Comparison of ENCODE assay signal across 20 cellular contexts in genomic region chr10:107834706-107835105, GRCh38.
"Had no signal": no experiment of that assay in that cellular context is flagged by ENCODE, and none has a peak within 500 bp of the region (broad histone marks: within the 10 kb centered on the region; RNA-seq: fewer than 3 reads in every experiment).

No MANE protein-coding gene starts in this region.

- DNase-seq: activated CD4-positive, alpha-beta T cell treated with anti-CD3 and anti-CD28 coated beads for 4 hours; activated CD8-positive, alpha-beta memory T cell treated with anti-CD3 and anti-CD28 coated beads, Interleukin-2, amount 50 U/mL, for 48 hours; activated CD8-positive, alpha-beta T cell treated with anti-CD3 and anti-CD28 coated beads for 36 hours; activated naive CD4-positive, alpha-beta T cell treated with anti-CD3 and anti-CD28 coated beads, Interleukin-2, amount 50 U/mL, for 16 hours; activated naive CD8-positive, alpha-beta T cell treated with anti-CD3 and anti-CD28 coated beads, Interleukin-2, amount 10 ng/mL, durations not matched to agents 7 days and 5 days; activated T-cell treated with anti-CD3 and anti-CD28 coated beads, Interleukin-2, amount 50 U/mL, for 1 hour; adrenal gland; anterior cingulate cortex; central memory CD4-positive, alpha-beta T cell; NCI-H1105 treated with DMSO at 0.1 percent for 48 hours; NCI-H1436 treated with DMSO at 0.1 percent for 48 hours; NCI-H187; NCI-H2081; NCI-H446; NCI-H524; PC-9; RPMI8226; SHP77 had no signal

- H3K4me1 ChIP-seq: adrenal gland had no signal

- H3K9me3 ChIP-seq: adrenal gland had no signal

- H2AFZ ChIP-seq: PC-9 had no signal

- H3K36me3 ChIP-seq: adrenal gland had no signal

- H3K4me3 ChIP-seq: adrenal gland, PC-9 had no signal

- ATAC-seq: activated CD4-positive, CD25-positive, alpha-beta regulatory T cell treated with anti-CD3 and anti-CD28 coated beads, Interleukin-2, amount 50 U/mL, for 24 hours; activated CD8-positive, alpha-beta T cell treated with anti-CD3 and anti-CD28 coated beads for 36 hours had no signal

- H3K27ac ChIP-seq: adrenal gland, PC-9 had no signal

- H3K4me1 Mint-ChIP-seq: activated naive CD8-positive, alpha-beta T cell treated with anti-CD3 and anti-CD28 coated beads, Interleukin-2, amount 10 ng/mL, durations not matched to agents 7 days and 5 days had no signal

- H3K27ac Mint-ChIP-seq: activated CD8-positive, alpha-beta T cell treated with anti-CD3 and anti-CD28 coated beads for 36 hours; activated naive CD8-positive, alpha-beta T cell treated with anti-CD3 and anti-CD28 coated beads, Interleukin-2, amount 10 ng/mL, durations not matched to agents 7 days and 5 days; T-helper 1 cell treated with Interleukin-12 subunit alpha and Interleukin-12 subunit beta and Interleukin-4 antibody, amounts not matched to agents 30 μg/mL and 1 μg/mL, for 36 hours had no signal

- H3K27me3 ChIP-seq: adrenal gland had no signal

- H3K27me3 Mint-ChIP-seq: activated CD8-positive, alpha-beta T cell treated with anti-CD3 and anti-CD28 coated beads for 36 hours; activated naive CD8-positive, alpha-beta T cell treated with anti-CD3 and anti-CD28 coated beads, Interleukin-2, amount 10 ng/mL, durations not matched to agents 7 days and 5 days had no signal

- H3K4me3 Mint-ChIP-seq: activated CD8-positive, alpha-beta T cell treated with anti-CD3 and anti-CD28 coated beads for 36 hours; activated naive CD8-positive, alpha-beta T cell treated with anti-CD3 and anti-CD28 coated beads, Interleukin-2, amount 10 ng/mL, durations not matched to agents 7 days and 5 days; T-helper 1 cell treated with Interleukin-12 subunit alpha and Interleukin-12 subunit beta and Interleukin-4 antibody, amounts not matched to agents 30 μg/mL and 1 μg/mL, for 36 hours had no signal

- H3K36me3 Mint-ChIP-seq: activated naive CD8-positive, alpha-beta T cell treated with anti-CD3 and anti-CD28 coated beads, Interleukin-2, amount 10 ng/mL, durations not matched to agents 7 days and 5 days had no signal

- H3K4me2 ChIP-seq: PC-9 had no signal
